Comparison of ENCODE assay signal across 33 cellular contexts in genomic region chr7:107701191-107701590, GRCh38.
"Had no signal": no experiment of that assay in that cellular context is flagged by ENCODE, and none has a peak within 500 bp of the region (broad histone marks: within the 10 kb centered on the region; RNA-seq: fewer than 3 reads in every experiment).

No MANE protein-coding gene starts in this region.

- FAIRE-seq: astrocyte, bronchial epithelial cell, endometrium had no signal

- H3K4me1 ChIP-seq: foreskin keratinocyte had no signal

- DNase-seq: activated B cell treated with CpG ODN at 0.5 μM for 24 hours; activated CD4-positive, alpha-beta memory T cell treated with anti-CD3 and anti-CD28 coated beads for 36 hours; activated CD4-positive, alpha-beta T cell treated with anti-CD3 and anti-CD28 coated beads for 36 hours; activated CD4-positive, alpha-beta T cell treated with anti-CD3 and anti-CD28 coated beads, Interleukin-2, amount 10 ng/mL, durations not matched to agents 24 days and 14 days; activated CD4-positive, CD25-positive, alpha-beta regulatory T cell treated with anti-CD3 and anti-CD28 coated beads, Interleukin-2, amount 50 U/mL, for 72 hours; activated CD8-positive, alpha-beta memory T cell treated with anti-CD3 and anti-CD28 coated beads, Interleukin-2, amount 10 ng/mL, durations not matched to agents 7 days and 5 days; activated CD8-positive, alpha-beta memory T cell treated with anti-CD3 and anti-CD28 coated beads, Interleukin-2, amount 50 U/mL, for 4 hours; activated CD8-positive, alpha-beta T cell treated with anti-CD3 and anti-CD28 coated beads, Interleukin-2, amount 10 ng/mL, durations not matched to agents 7 days and 5 days; activated effector memory CD4-positive, alpha-beta T cell treated with anti-CD3 and anti-CD28 coated beads, Interleukin-2, amount 50 U/mL, for 16 hours; activated naive CD4-positive, alpha-beta T cell treated with anti-CD3 and anti-CD28 coated beads, Interleukin-2, amount 10 ng/mL, durations not matched to agents 7 days and 5 days; activated naive CD8-positive, alpha-beta T cell treated with anti-CD3 and anti-CD28 coated beads, Interleukin-2, amount 10 ng/mL, durations not matched to agents 7 days and 5 days; activated T-cell treated with anti-CD3 and anti-CD28 coated beads, Interleukin-2, amount 50 U/mL, for 1 hour; activated T-cell treated with anti-CD3 and anti-CD28 coated beads, Interleukin-2, amount 50 U/mL, for 48 hours; brain microvascular endothelial cell; effector CD8-positive, alpha-beta T cell; foreskin keratinocyte; head of caudate nucleus; SW 1271; T-cell; T1000; WERI-Rb-1 had no signal

- H3K4me1 Mint-ChIP-seq: activated B cell treated with CpG ODN at 0.5 μM for 24 hours; central memory CD8-positive, alpha-beta T cell had no signal

- H3K27ac Mint-ChIP-seq: activated B cell treated with CpG ODN at 0.5 μM for 24 hours; activated CD4-positive, alpha-beta memory T cell treated with anti-CD3 and anti-CD28 coated beads for 36 hours; activated CD4-positive, alpha-beta T cell treated with anti-CD3 and anti-CD28 coated beads for 36 hours; activated CD4-positive, alpha-beta T cell treated with anti-CD3 and anti-CD28 coated beads, Interleukin-2, amount 10 ng/mL, durations not matched to agents 24 days and 14 days; activated CD8-positive, alpha-beta memory T cell treated with anti-CD3 and anti-CD28 coated beads, Interleukin-2, amount 10 ng/mL, durations not matched to agents 7 days and 5 days; activated CD8-positive, alpha-beta T cell treated with anti-CD3 and anti-CD28 coated beads, Interleukin-2, amount 10 ng/mL, durations not matched to agents 7 days and 5 days; activated naive CD4-positive, alpha-beta T cell treated with anti-CD3 and anti-CD28 coated beads, Interleukin-2, amount 10 ng/mL, durations not matched to agents 7 days and 5 days; activated naive CD4-positive, alpha-beta T cell treated with anti-CD3 and anti-CD28 coated beads, Interleukin-2, amount 50 U/mL, for 72 hours; activated naive CD8-positive, alpha-beta T cell treated with anti-CD3 and anti-CD28 coated beads, Interleukin-2, amount 10 ng/mL, durations not matched to agents 7 days and 5 days; activated T-helper 1 cell treated with anti-CD3 and anti-CD28 coated beads, Interleukin-12 subunit alpha, Interleukin-12 subunit beta, Interleukin-2, Interleukin-4 antibody, amounts not matched to agents 30 ng/mL and 10 ng/mL and 1 ng/mL, durations not matched to agents 14 hours and 24 hours and 36 hours; activated T-helper 2 cell treated with anti-CD3 and anti-CD28 coated beads, Interferon-gamma antibody, Interleukin-2, Interleukin-4, amounts not matched to agents 10 μg/mL and 5 μg/mL and 100 μg/mL, durations not matched to agents 14 hours and 24 hours and 36 hours; T-cell; T-helper 1 cell treated with Interleukin-12 subunit alpha and Interleukin-12 subunit beta and Interleukin-4 antibody, amounts not matched to agents 30 μg/mL and 1 μg/mL, for 36 hours; T-helper 2 cell treated with Interferon-gamma antibody and Interleukin-4, amounts not matched to agents 5 μg/mL and 100 μg/mL, for 36 hours had no signal

- H3K4me3 Mint-ChIP-seq: activated B cell treated with CpG ODN at 0.5 μM for 24 hours; activated CD4-positive, alpha-beta memory T cell treated with anti-CD3 and anti-CD28 coated beads for 36 hours; activated CD4-positive, alpha-beta T cell treated with anti-CD3 and anti-CD28 coated beads for 36 hours; activated CD4-positive, alpha-beta T cell treated with anti-CD3 and anti-CD28 coated beads, Interleukin-2, amount 10 ng/mL, durations not matched to agents 24 days and 14 days; activated CD8-positive, alpha-beta memory T cell treated with anti-CD3 and anti-CD28 coated beads, Interleukin-2, amount 10 ng/mL, durations not matched to agents 7 days and 5 days; activated CD8-positive, alpha-beta T cell treated with anti-CD3 and anti-CD28 coated beads, Interleukin-2, amount 10 ng/mL, durations not matched to agents 7 days and 5 days; activated naive CD4-positive, alpha-beta T cell treated with anti-CD3 and anti-CD28 coated beads, Interleukin-2, amount 10 ng/mL, durations not matched to agents 7 days and 5 days; activated naive CD8-positive, alpha-beta T cell treated with anti-CD3 and anti-CD28 coated beads, Interleukin-2, amount 10 ng/mL, durations not matched to agents 7 days and 5 days; activated T-helper 1 cell treated with anti-CD3 and anti-CD28 coated beads, Interleukin-12 subunit alpha, Interleukin-12 subunit beta, Interleukin-2, Interleukin-4 antibody, amounts not matched to agents 30 ng/mL and 10 ng/mL and 1 ng/mL, durations not matched to agents 14 hours and 24 hours and 36 hours; central memory CD8-positive, alpha-beta T cell; T-cell; T-helper 1 cell treated with Interleukin-12 subunit alpha and Interleukin-12 subunit beta and Interleukin-4 antibody, amounts not matched to agents 30 μg/mL and 1 μg/mL, for 36 hours; T-helper 2 cell treated with Interferon-gamma antibody and Interleukin-4, amounts not matched to agents 5 μg/mL and 100 μg/mL, for 36 hours had no signal

- H3K36me3 ChIP-seq: brain microvascular endothelial cell, gastroesophageal sphincter, WERI-Rb-1 had no signal

- ATAC-seq: activated CD4-positive, alpha-beta T cell treated with anti-CD3 and anti-CD28 coated beads for 36 hours; activated CD8-positive, alpha-beta memory T cell treated with anti-CD3 and anti-CD28 coated beads, Interleukin-2, amount 10 ng/mL, durations not matched to agents 7 days and 5 days; activated CD8-positive, alpha-beta T cell treated with anti-CD3 and anti-CD28 coated beads, Interleukin-2, amount 10 ng/mL, durations not matched to agents 7 days and 5 days; activated naive CD4-positive, alpha-beta T cell treated with anti-CD3 and anti-CD28 coated beads, Interleukin-2, amount 50 U/mL, for 72 hours; esophagus mucosa; foreskin keratinocyte; gastroesophageal sphincter; T-cell had no signal

- H3K36me3 Mint-ChIP-seq: activated naive CD4-positive, alpha-beta T cell treated with anti-CD3 and anti-CD28 coated beads, Interleukin-2, amount 10 ng/mL, durations not matched to agents 7 days and 5 days; activated naive CD4-positive, alpha-beta T cell treated with anti-CD3 and anti-CD28 coated beads, Interleukin-2, amount 50 U/mL, for 72 hours; T-cell had no signal

- H3K27me3 ChIP-seq: brain microvascular endothelial cell, gastroesophageal sphincter had no signal

- H3K9me3 Mint-ChIP-seq: activated B cell treated with CpG ODN at 0.5 μM for 24 hours; activated CD4-positive, alpha-beta memory T cell treated with anti-CD3 and anti-CD28 coated beads for 36 hours; activated CD4-positive, alpha-beta T cell treated with anti-CD3 and anti-CD28 coated beads, Interleukin-2, amount 10 ng/mL, durations not matched to agents 24 days and 14 days; activated naive CD4-positive, alpha-beta T cell treated with anti-CD3 and anti-CD28 coated beads, Interleukin-2, amount 10 ng/mL, durations not matched to agents 7 days and 5 days; activated naive CD4-positive, alpha-beta T cell treated with anti-CD3 and anti-CD28 coated beads, Interleukin-2, amount 50 U/mL, for 72 hours; activated naive CD8-positive, alpha-beta T cell treated with anti-CD3 and anti-CD28 coated beads, Interleukin-2, amount 10 ng/mL, durations not matched to agents 7 days and 5 days; activated T-helper 1 cell treated with anti-CD3 and anti-CD28 coated beads, Interleukin-12 subunit alpha, Interleukin-12 subunit beta, Interleukin-2, Interleukin-4 antibody, amounts not matched to agents 30 ng/mL and 10 ng/mL and 1 ng/mL, durations not matched to agents 14 hours and 24 hours and 36 hours; activated T-helper 2 cell treated with anti-CD3 and anti-CD28 coated beads, Interferon-gamma antibody, Interleukin-2, Interleukin-4, amounts not matched to agents 10 μg/mL and 5 μg/mL and 100 μg/mL, durations not matched to agents 14 hours and 24 hours and 36 hours; central memory CD8-positive, alpha-beta T cell; T-cell; T-helper 1 cell treated with Interleukin-12 subunit alpha and Interleukin-12 subunit beta and Interleukin-4 antibody, amounts not matched to agents 30 μg/mL and 1 μg/mL, for 36 hours; T-helper 2 cell treated with Interferon-gamma antibody and Interleukin-4, amounts not matched to agents 5 μg/mL and 100 μg/mL, for 36 hours had no signal

- H3K27ac ChIP-seq: brain microvascular endothelial cell, coronary artery, foreskin keratinocyte, gastroesophageal sphincter, WERI-Rb-1 had no signal

- H3K27me3 Mint-ChIP-seq: activated CD4-positive, alpha-beta T cell treated with anti-CD3 and anti-CD28 coated beads, Interleukin-2, amount 10 ng/mL, durations not matched to agents 24 days and 14 days; activated CD8-positive, alpha-beta memory T cell treated with anti-CD3 and anti-CD28 coated beads, Interleukin-2, amount 10 ng/mL, durations not matched to agents 7 days and 5 days; activated naive CD4-positive, alpha-beta T cell treated with anti-CD3 and anti-CD28 coated beads, Interleukin-2, amount 10 ng/mL, durations not matched to agents 7 days and 5 days; activated naive CD8-positive, alpha-beta T cell treated with anti-CD3 and anti-CD28 coated beads, Interleukin-2, amount 10 ng/mL, durations not matched to agents 7 days and 5 days had no signal

- H3K4me3 ChIP-seq: coronary artery, gastroesophageal sphincter had no signal

- H3K9me3 ChIP-seq: gastroesophageal sphincter had no signal
